In genomic region chr10:12018438-12019342, GRCh38 we compare ENCODE assay signal across 21 cellular contexts. TPM values are rescaled to one million over a fixed set of nuclear protein-coding genes. Genes with fewer than 3 reads are reported as not detected.
DNase-seq lines count a peak whose midpoint lies in the region; ATAC-seq and TF ChIP-seq lines count a peak whose summit lies in the region.
"Had no signal": no experiment of that assay in that cellular context is flagged by ENCODE, and none has a peak within 500 bp of the region (broad histone marks: within the 10 kb centered on the region; RNA-seq: fewer than 3 reads in every experiment).

No MANE protein-coding gene starts in this region.

- WGBS in sigmoid colon, 2 donors: 86 to 95% methylated on average over 6 of the region's 6 CpGs

- H3K9me3 ChIP-seq in sigmoid colon: no peaks in the 10 kb centered on the region
- H3K9me3 ChIP-seq: ascending aorta, colonic mucosa had no signal

- intact Hi-C loops in sigmoid colon (cut with DNase I): no loop called here

- TF ChIP-seq CTCF in NB4 (IDR thresholded peaks at IDR 0.05; ENCODE audit: low read depth, low read length) (no peak), sigmoid colon (IDR thresholded peaks at IDR 0.05) (no peak)

- H3K4me3 ChIP-seq in NB4 (ENCODE audit: low read depth, low read length) (no peak overlapping the region), sigmoid colon (no peak overlapping the region)
- H3K4me3 ChIP-seq: ascending aorta; BLaER1 treated with 17β-estradiol and CSF1 and Interleukin-3, amounts not matched to agents 10 nM and 100 nM; colonic mucosa; neural progenitor cell had no signal

- peak; percentile 25 for DNase-seq in GF-D8 (lab: John Stamatoyannopoulos, UW)
- peak; percentile 17 for DNase-seq in NB4 (ENCODE audit: low read depth)
- DNase-seq in fibroblast of gingiva (ENCODE audit: low read depth): peak; percentile 60
- DNase-seq in sigmoid colon: no peak
- DNase-seq in NCI-H82 treated with DMSO at 0.1 percent for 48 hours (lab: John Stamatoyannopoulos, UW; ENCODE audit: unreplicated experiment): no peak
- DNase-seq in NCI-H2171 treated with DMSO at 0.1 percent for 48 hours (lab: John Stamatoyannopoulos, UW): no peak
- DNase-seq: activated CD8-positive, alpha-beta memory T cell treated with anti-CD3 and anti-CD28 coated beads, Interleukin-2, amount 50 U/mL, for 4 hours; colonic mucosa; DMS 273 treated with DMSO at 0.1 percent for 48 hours; kidney glomerular epithelial cell; NCI-H1436 treated with DMSO at 0.1 percent for 48 hours; NCI-H2227 treated with DMSO at 0.1 percent for 48 hours; right cardiac atrium; SHP77 treated with DMSO at 0.1 percent for 48 hours; stimulated activated CD4-positive, alpha-beta T cell treated with anti-CD3 and anti-CD28 coated beads, Interleukin-2, amount 100 ng/mL, for 24 hours; substantia nigra; T1000 had no signal

- peaks cover 0 to 1% (median 0%) of the 10 kb centered on the region in 4 donors for H3K36me3 ChIP-seq in sigmoid colon
- H3K36me3 ChIP-seq: colonic mucosa had no signal

- no peak for TF ChIP-seq EP300 in sigmoid colon (IDR thresholded peaks at IDR 0.05)

- H3K27me3 ChIP-seq in sigmoid colon: no peaks in the 10 kb centered on the region
- H3K27me3 ChIP-seq: ascending aorta; BLaER1 treated with 17β-estradiol and CSF1 and Interleukin-3, amounts not matched to agents 10 nM and 100 nM; colonic mucosa; neural progenitor cell had no signal

- peak overlapping the region; percentile 16 to 54 (median 28) for H3K27ac ChIP-seq in sigmoid colon
- H3K27ac ChIP-seq: ascending aorta, colonic mucosa, neural progenitor cell had no signal

- no peak for ATAC-seq in GM21528 (IDR thresholded peaks at IDR 0.05; ENCODE audit: low FRiP score, unreplicated experiment)
- ATAC-seq: right cardiac atrium had no signal

- TF ChIP-seq POLR2A in NB4 (IDR thresholded peaks at IDR 0.05; ENCODE audit: extremely low read depth, insufficient read length): no peak
- no peak for TF ChIP-seq POLR2A in sigmoid colon (IDR thresholded peaks at IDR 0.05)

- H3K4me1 ChIP-seq in sigmoid colon: peaks cover 0 to 21% (median 18%) of the 10 kb centered on the region in 4 donors
- H3K4me1 ChIP-seq: colonic mucosa, neural progenitor cell had no signal

RNA-seq across cellular contexts. Expression of gene UPF2, which starts 23.9 kb away (rescaled TPM):
- 10 to 100 TPM; 29.3 to 36.9 (median 29.8) TPM for total RNA-seq in sigmoid colon
- polyA plus RNA-seq in sigmoid colon: 10 to 100 TPM; 11.4 to 16.6 (median 16.1) TPM

RNA-seq across cellular contexts. Expression of gene DHTKD1, which starts 50.1 kb away (rescaled TPM):
- 10 to 100 TPM; 14.7 to 37.3 (median 20.7) TPM for total RNA-seq in sigmoid colon
- polyA plus RNA-seq in sigmoid colon: 10 to 100 TPM in 2 of 3 donors, 1 to 10 TPM in 1; 8.4 to 14.8 (median 12.5) TPM

Comparison
In these comparisons a context has a peak if more than half of its experiments do, and no peak if none do; other contexts are left out.
1. DNase-seq: peak in GF-D8 (single experiment), NB4 (single experiment) and fibroblast of gingiva (single experiment); none in sigmoid colon (single experiment), NCI-H82 treated with DMSO at 0.1 percent for 48 hours (single experiment) and NCI-H2171 treated with DMSO at 0.1 percent for 48 hours (single experiment).